In genomic region chr11:1868056-1868635, GRCh38 we compare ENCODE assay signal across 19 cellular contexts. TPM values are rescaled to one million over a fixed set of nuclear protein-coding genes. Genes with fewer than 3 reads are reported as not detected.
DNase-seq lines count a peak whose midpoint lies in the region; ATAC-seq and TF ChIP-seq lines count a peak whose summit lies in the region.
"Had no signal": no experiment of that assay in that cellular context is flagged by ENCODE, and none has a peak within 500 bp of the region (broad histone marks: within the 10 kb centered on the region; RNA-seq: fewer than 3 reads in every experiment).

No MANE protein-coding gene starts in this region.

- intact Hi-C loops in esophagus squamous epithelium (cut with DNase I) = no loop called here
- intact Hi-C loops in psoas muscle (cut with DNase I) = no loop called here
- intact Hi-C loops in transverse colon (cut with DNase I; ENCODE audit: low total_unique reads) = no loop called here

- H3K4me1 ChIP-seq in esophagus squamous epithelium (peaks cover 44 to 100% (median 51%) of the 10 kb centered on the region in 3 donors), psoas muscle (peaks cover 18% of the 10 kb centered on the region), transverse colon (peaks cover 21 to 50% (median 33%) of the 10 kb centered on the region in 4 donors)

- H3K27me3 ChIP-seq in esophagus squamous epithelium = peaks cover 0 to 25% (median 0%) of the 10 kb centered on the region in 4 donors
- peaks cover 0 to 42% (median 15%) of the 10 kb centered on the region in 3 donors for H3K27me3 ChIP-seq in psoas muscle (ENCODE audit: insufficient read depth in 3 of 3, low read length in 2 of 3)
- no peaks in the 10 kb centered on the region for H3K27me3 ChIP-seq in transverse colon
- H3K27me3 ChIP-seq: testis had no signal

- WGBS in esophagus squamous epithelium, 2 donors = 80% methylated on average over 1 of the region's 14 CpGs; no CpG with 5 or more reads in 1 of the 2 donors
- 35 to 68% (median 38%) methylated on average over 14 of the region's 14 CpGs for WGBS in psoas muscle, 3 donors
- WGBS in transverse colon (ENCODE audit: low coverage in 1 of 2), 2 donors = 84% methylated on average over 12 of the region's 14 CpGs; no CpG with 5 or more reads in 1 of the 2 donors

- TF ChIP-seq CTCF in RWPE1 (conservative IDR thresholded peaks at IDR 0.05; ENCODE audit: low read depth) (no peak), esophagus squamous epithelium (IDR thresholded peaks at IDR 0.05) (no peak), psoas muscle (IDR thresholded peaks at IDR 0.05) (no peak), transverse colon (IDR thresholded peaks at IDR 0.05) (no peak)

- peak in 2 of 4 donors; percentile 3 to 18 for ATAC-seq in psoas muscle

- H3K4me3 ChIP-seq in esophagus squamous epithelium (peak overlapping the region in 3 of 4 donors; percentile 42 to 51 (median 50)), psoas muscle (peak overlapping the region; percentile 56), transverse colon (peak overlapping the region in 2 of 4 donors; percentile 27 to 28)
- H3K4me3 ChIP-seq: neural progenitor cell had no signal

- in situ Hi-C loops in transverse colon (cut with MboI; ENCODE audit: low pct_ligation_motif_present in 1 of 4, low pct_unique_long_range_greater_than_20kb in 1 of 4, low sequenced_read_pairs in 3 of 4) = no loop called here

- POLR2A ChIA-PET in RWPE1 (lab: Yijun Ruan, JAX; ENCODE audit: low non-redundant PET) = no interaction called here

- no peaks in the 10 kb centered on the region for H3K36me3 ChIP-seq in esophagus squamous epithelium
- H3K36me3 ChIP-seq in psoas muscle (ENCODE audit: insufficient read depth in 1 of 2, low read depth in 1 of 2) = no peaks in the 10 kb centered on the region
- no peaks in the 10 kb centered on the region for H3K36me3 ChIP-seq in transverse colon
- H3K36me3 ChIP-seq: neural progenitor cell had no signal

- H3K27ac ChIP-seq in RWPE1 (peak overlapping the region; percentile 100), esophagus squamous epithelium (peak overlapping the region; percentile 33 to 91 (median 58)), psoas muscle (peak overlapping the region; percentile 15), transverse colon (peak overlapping the region; percentile 62 to 71 (median 70))
- H3K27ac ChIP-seq: neural progenitor cell had no signal

- TF ChIP-seq POLR2A in esophagus squamous epithelium (IDR thresholded peaks at IDR 0.05) = no peak
- TF ChIP-seq POLR2A in transverse colon (IDR thresholded peaks at IDR 0.05) = no peak

- no peak for TF ChIP-seq EP300 in transverse colon (IDR thresholded peaks at IDR 0.05; ENCODE audit: low read depth)

- CTCF ChIA-PET in RWPE1 (lab: Yijun Ruan, JAX) = interaction anchor here (0.6 to 1.6 kb wide), 2 partner anchors 14 to 134 kb away, joined by 3 to 7 read pairs; no protein-coding TSS in a partner anchor

- no peaks in the 10 kb centered on the region for H3K9me3 ChIP-seq in esophagus squamous epithelium
- no peaks in the 10 kb centered on the region for H3K9me3 ChIP-seq in psoas muscle
- H3K9me3 ChIP-seq in transverse colon = no peaks in the 10 kb centered on the region
- H3K9me3 ChIP-seq: testis had no signal

- no peak for DNase-seq in RWPE1 (ENCODE audit: low spot score)
- no peak for DNase-seq in esophagus squamous epithelium (lab: John Stamatoyannopoulos, UW)
- DNase-seq in psoas muscle = peak in 1 of 2 donors; percentile 45
- no peak for DNase-seq in transverse colon
- no peak for DNase-seq in stimulated activated CD4-positive, alpha-beta T cell treated with anti-CD3 and anti-CD28 coated beads, Interleukin-15, amount 100 ng/mL, for 24 hours
- no peak for DNase-seq in effector CD8-positive, alpha-beta T cell (lab: John Stamatoyannopoulos, UW)
- DNase-seq in cerebellar nuclear complex (lab: John Stamatoyannopoulos, UW) = no peak
- DNase-seq: activated CD8-positive, alpha-beta memory T cell treated with anti-CD3 and anti-CD28 coated beads, Interleukin-2, amount 50 U/mL, for 48 hours; dermis blood vessel endothelial cell; erythroblast; NCI-H187 treated with DMSO at 0.1 percent for 48 hours; OCI-M1; testis had no signal

RNA-seq across cellular contexts. Expression of gene LSP1, which starts 15.3 kb away (rescaled TPM):
- total RNA-seq in esophagus squamous epithelium = 10 to 100 TPM; 23.3 to 75.9 (median 46.4) TPM
- total RNA-seq in psoas muscle = 10 to 100 TPM; 14.4 to 27.1 (median 19.1) TPM
- 10 to 100 TPM in 1 of 3 donors, 1 to 10 TPM in 2; 7.5 to 11.5 (median 9.4) TPM for polyA plus RNA-seq in psoas muscle
- 10 to 100 TPM; 12.3 to 69.6 (median 23.2) TPM for total RNA-seq in transverse colon
- total RNA-seq: dermis blood vessel endothelial cell, NCI-H460, SK-MEL-5 had no signal

RNA-seq across cellular contexts. Expression of gene PRR33, which starts 23.5 kb away (rescaled TPM):
- total RNA-seq in esophagus squamous epithelium = not detected
- 1 to 10 TPM; 1.6 to 8.9 (median 2.4) TPM for total RNA-seq in psoas muscle
- polyA plus RNA-seq in psoas muscle = under 1 TPM; 0.16 to 1.00 (median 0.61) TPM
- not detected for total RNA-seq in transverse colon
- total RNA-seq: dermis blood vessel endothelial cell, NCI-H460, SK-MEL-5 had no signal

RNA-seq across cellular contexts. Expression of gene TNNI2, which starts 29.4 kb away (rescaled TPM):
- total RNA-seq in esophagus squamous epithelium (10 to 100 TPM in 3 of 4 donors, not detected in 1; 14.7 to 23.8 (median 15.0) TPM), psoas muscle (1,000 to 10,000 TPM in 3 of 4 donors, 100 to 1,000 TPM in 1; 985 to 3,047 (median 2,750) TPM), transverse colon (10 to 100 TPM in 1 of 4 donors, 1 to 10 TPM in 1, not detected in 2; 3.5 to 35.9 TPM)
- polyA plus RNA-seq in psoas muscle = 1,000 to 10,000 TPM; 1,614 to 6,537 (median 3,259) TPM
- total RNA-seq: dermis blood vessel endothelial cell, NCI-H460, right cardiac atrium, SK-MEL-5, testis had no signal
- polyA plus RNA-seq: right cardiac atrium had no signal

RNA-seq across cellular contexts. Expression of gene SYT8, which starts 33.4 kb away (rescaled TPM):
- total RNA-seq in esophagus squamous epithelium (100 to 1,000 TPM in 1 of 4 donors, 10 to 100 TPM in 3; 28.7 to 110 (median 69.3) TPM), psoas muscle (under 1 TPM in 1 of 4 donors, not detected in 3; 0.28 TPM), transverse colon (1 to 10 TPM in 2 of 4 donors, not detected in 2; 1.4 to 4.1 TPM)
- polyA plus RNA-seq in psoas muscle = under 1 TPM in 2 of 3 donors, not detected in 1; 0.04 to 0.06 TPM
- total RNA-seq: dermis blood vessel endothelial cell, NCI-H460, right cardiac atrium, SK-MEL-5 had no signal
- polyA plus RNA-seq: IgD-negative memory B cell, immature natural killer cell, right cardiac atrium had no signal

RNA-seq across cellular contexts. Expression of gene TNNT3, which starts 51.4 kb away (rescaled TPM):
- 1 to 10 TPM in 2 of 4 donors, under 1 TPM in 1, not detected in 1; 0.76 to 3.1 (median 1.6) TPM for total RNA-seq in esophagus squamous epithelium
- total RNA-seq in psoas muscle = 1,000 to 10,000 TPM; 1,884 to 7,638 (median 4,017) TPM
- polyA plus RNA-seq in psoas muscle = 1,000 to 10,000 TPM; 1,367 to 5,833 (median 3,289) TPM
- total RNA-seq in transverse colon = 1 to 10 TPM in 2 of 4 donors, not detected in 2; 1.9 to 3.3 TPM
- total RNA-seq: dermis blood vessel endothelial cell, NCI-H460, SK-MEL-5 had no signal
- polyA plus RNA-seq: immature natural killer cell had no signal

Comparison
In these comparisons a context has a peak if more than half of its experiments do, and no peak if none do; other contexts are left out.
1. H3K27ac ChIP-seq: peak in every context shown above with its lines; median percentile 100 in RWPE1; 70 in transverse colon; 58 in esophagus squamous epithelium; 15 in psoas muscle.
2. RNA of gene TNNI2, which starts 29.4 kb away (total RNA-seq): 985 to 3,047 TPM in psoas muscle; 14.7 to 23.8 TPM in esophagus squamous epithelium and 3.5 to 35.9 TPM in transverse colon; every median in the first group is over 10 times any median in the second.